In genomic region chr16:14549789-14550153, GRCh38 we compare ENCODE assay signal across 10 cellular contexts.
DNase-seq lines count a peak whose midpoint lies in the region; ATAC-seq, FAIRE-seq and TF ChIP-seq lines count a peak whose summit lies in the region.
"Had no signal": no experiment of that assay in that cellular context is flagged by ENCODE, and none has a peak within 500 bp of the region (broad histone marks: within the 10 kb centered on the region; RNA-seq: fewer than 3 reads in every experiment).

No MANE protein-coding gene starts in this region.

- H3K4me1 ChIP-seq in pancreas: peaks cover 27 to 38% (median 30%) of the 10 kb centered on the region in 3 donors

- TF ChIP-seq CTCF in pancreas (IDR thresholded peaks at IDR 0.05): no peak

- no peaks in the 10 kb centered on the region for H3K9me3 ChIP-seq in pancreas

- H3K27me3 ChIP-seq in pancreas: no peaks in the 10 kb centered on the region

- H3K4me3 ChIP-seq in pancreas: no peak overlapping the region

- intact Hi-C loops in pancreas (cut with DNase I): no loop called here

- peaks cover 0 to 15% (median 8%) of the 10 kb centered on the region in 3 donors for H3K36me3 ChIP-seq in pancreas

- 11 to 15% methylated on average over 5 of the region's 5 CpGs for WGBS in pancreas, 2 donors

- FAIRE-seq in pancreas (lab: Jason Lieb, UNC): no peak

- DNase-seq in HT-29 (ENCODE audit: low spot score) (peak; percentile 58), NCI-H2196 treated with DMSO at 0.1 percent for 48 hours (lab: John Stamatoyannopoulos, UW; ENCODE audit: unreplicated experiment) (peak; percentile 74), glomerular visceral epithelial cell (ENCODE audit: extremely low spot score) (peak; percentile 16), pancreas (peak in 2 of 6 donors; percentile 52 to 65), HuH-7.5 (ENCODE audit: low spot score) (no peak), nucleus accumbens (lab: John Stamatoyannopoulos, UW) (no peak), inferior parietal cortex (ENCODE audit: extremely low spot score) (no peak), GM19238 (ENCODE audit: insufficient read length, low spot score) (no peak)
- DNase-seq: activated CD4-positive, alpha-beta T cell treated with anti-CD3 and anti-CD28 coated beads for 48 hours had no signal

- ATAC-seq in pancreas: peak; percentile 78 to 88 (median 86)

- H3K27ac ChIP-seq in pancreas: peak overlapping the region; percentile 18 to 79 (median 64)
- H3K27ac ChIP-seq: epithelial cell of prostate had no signal

Comparison
In these comparisons a context has a peak if more than half of its experiments do, and no peak if none do; other contexts are left out.
1. DNase-seq: peak in HT-29 (single experiment), NCI-H2196 treated with DMSO at 0.1 percent for 48 hours (single experiment) and glomerular visceral epithelial cell (single experiment); none in HuH-7.5 (single experiment), nucleus accumbens (0 of 56), inferior parietal cortex (single experiment) and GM19238 (single experiment).